Comparison of ENCODE assay signal across 24 cellular contexts in the genomic region with DNA sequence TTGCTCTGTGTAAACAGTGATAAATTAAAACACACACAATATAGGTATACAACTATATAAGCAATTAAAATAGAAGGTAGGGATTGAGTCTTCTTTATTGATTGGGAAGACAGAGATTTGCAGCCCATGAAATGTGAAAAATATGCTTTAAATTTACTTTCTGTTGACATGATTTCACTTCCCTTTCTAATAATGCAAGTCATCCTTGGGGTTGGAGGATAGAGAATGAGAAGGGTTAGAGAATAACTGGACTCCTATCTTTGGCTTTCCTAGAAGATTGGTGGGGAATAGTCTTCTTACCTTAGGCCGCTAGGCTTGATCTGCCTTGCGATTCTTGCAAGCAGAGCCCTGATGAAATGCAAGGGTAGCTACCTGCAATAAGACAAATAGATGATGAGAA.
DNase-seq lines count a peak whose midpoint lies in the region; ATAC-seq, FAIRE-seq and TF ChIP-seq lines count a peak whose summit lies in the region.
"Had no signal": no experiment of that assay in that cellular context is flagged by ENCODE, and none has a peak within 500 bp of the region (broad histone marks: within the 10 kb centered on the region; RNA-seq: fewer than 3 reads in every experiment).

No MANE protein-coding gene starts in this region.

- H3K4me1 ChIP-seq in A549 = peaks cover 28% of the 10 kb centered on the region
- H3K4me1 ChIP-seq: Caco-2 had no signal

- POLR2A ChIA-PET in A549 (lab: Yijun Ruan, JAX) = no interaction called here

- H3K4me2 ChIP-seq in A549 = no peak overlapping the region
- H3K4me2 ChIP-seq: PC-9 had no signal

- H3K36me3 Mint-ChIP-seq in dendritic cell treated with granulocyte-macrophage colony-stimulating factor and Interleukin-4, amounts not matched to agents 40 ng/mL and 50 ng/mL, for 4 days (ENCODE audit: low read depth) = no peaks in the 10 kb centered on the region
- H3K36me3 Mint-ChIP-seq: CD8-positive, alpha-beta T cell had no signal

- no peak for TF ChIP-seq EP300 in A549 (IDR thresholded peaks at IDR 0.05)

- H3K27me3 Mint-ChIP-seq in dendritic cell treated with granulocyte-macrophage colony-stimulating factor and Interleukin-4, amounts not matched to agents 40 ng/mL and 50 ng/mL, for 4 days = no peaks in the 10 kb centered on the region

- WGBS in A549 (ENCODE audit: missing lambda C conversion rate) = 98% methylated on average over 2 of the region's 2 CpGs

- TF ChIP-seq CTCF in A549 (IDR thresholded peaks at IDR 0.05) = no peak

- CTCF ChIA-PET in A549 (lab: Yijun Ruan, JAX) = no interaction called here

- ATAC-seq in A549 = no peak
- ATAC-seq: CD8-positive, alpha-beta T cell; HCT116 had no signal

- no peak overlapping the region for H3K4me3 ChIP-seq in A549
- H3K4me3 ChIP-seq: PC-9, SK-N-MC had no signal

- H3K4me3 Mint-ChIP-seq in dendritic cell treated with granulocyte-macrophage colony-stimulating factor and Interleukin-4, amounts not matched to agents 40 ng/mL and 50 ng/mL, for 4 days = no peak overlapping the region
- H3K4me3 Mint-ChIP-seq: CD8-positive, alpha-beta T cell had no signal

- peaks cover 13% of the 10 kb centered on the region for H3K9me3 Mint-ChIP-seq in dendritic cell treated with granulocyte-macrophage colony-stimulating factor and Interleukin-4, amounts not matched to agents 40 ng/mL and 50 ng/mL, for 4 days
- H3K9me3 Mint-ChIP-seq: CD8-positive, alpha-beta T cell had no signal

- no peak for FAIRE-seq in A549 (lab: Jason Lieb, UNC)
- FAIRE-seq in GM12891 (lab: Jason Lieb, UNC) = no peak
- FAIRE-seq: A204.1, G401.6 had no signal

- intact Hi-C loops in dendritic cell treated with granulocyte-macrophage colony-stimulating factor and Interleukin-4, amounts not matched to agents 40 ng/mL and 50 ng/mL, for 4 days (cut with micrococcal nuclease) = no loop called here

- H3K27ac Mint-ChIP-seq in dendritic cell treated with granulocyte-macrophage colony-stimulating factor and Interleukin-4, amounts not matched to agents 40 ng/mL and 50 ng/mL, for 4 days = peak overlapping the region; percentile 51
- H3K27ac Mint-ChIP-seq: CD8-positive, alpha-beta T cell had no signal

- DNase-seq in A549 (ENCODE audit: low read depth in 1 of 2, low spot score in 1 of 2) (no peak), GM12891 (ENCODE audit: insufficient read length, low spot score) (no peak), NOMO-1 treated with dmso at 0.1 percent for 144 hours (lab: John Stamatoyannopoulos, UW; ENCODE audit: unreplicated experiment) (peak; percentile 16), NCI-H526 treated with DMSO at 0.1 percent for 48 hours (lab: John Stamatoyannopoulos, UW) (no peak)
- DNase-seq in stimulated activated naive CD4-positive, alpha-beta T cell treated with Interleukin-2 at 50 U/mL for 16 hours (lab: John Stamatoyannopoulos, UW) = no peak
- DNase-seq in stimulated activated CD4-positive, alpha-beta T cell treated with anti-CD3 and anti-CD28 coated beads, Interleukin-4, amount 100 ng/mL, for 1 hour = no peak
- DNase-seq: AML-193; C1 segment of cervical spinal cord; Caco-2; CD8-positive, alpha-beta T cell; NCI-H1105 treated with DMSO at 0.1 percent for 48 hours; NCI-H146; NCI-H1930; NCI-H524 treated with DMSO at 0.1 percent for 48 hours; NCI-H82; NK-92 treated with Interleukin-12 subunit alpha and Interleukin-12 subunit beta, amount 100 ng/mL, for 24 hours; PC-9; SHP77 had no signal

- H3K27ac ChIP-seq in A549 = no peak overlapping the region
- H3K27ac ChIP-seq: PC-9, RWPE1, SK-N-MC had no signal

- H3K4me1 Mint-ChIP-seq in dendritic cell treated with granulocyte-macrophage colony-stimulating factor and Interleukin-4, amounts not matched to agents 40 ng/mL and 50 ng/mL, for 4 days (ENCODE audit: low read depth) = peaks cover 31% of the 10 kb centered on the region

- TF ChIP-seq POLR2A in A549 (IDR thresholded peaks at IDR 0.05; ENCODE audit: low read length) = no peak
- no peak for TF ChIP-seq POLR2A in GM12891 (IDR thresholded peaks at IDR 0.05; ENCODE audit: low read depth, low read length)

- H3K9me3 ChIP-seq in A549 = no peaks in the 10 kb centered on the region
- H3K9me3 ChIP-seq: Caco-2 had no signal

- TF ChIP-seq RAD21 in A549 (conservative IDR thresholded peaks at IDR 0.05 in 1 of 2, IDR thresholded peaks at IDR 0.05 in 1 of 2) = no peak

TF ChIP-seq in A549, 52 proteins besides CTCF, POLR2A, EP300 and RAD21:
- peak; percentile 83 for TF ChIP-seq NFE2L2 (conservative IDR thresholded peaks at IDR 0.05; ENCODE audit: low read length)
- TF ChIP-seq POLR2AphosphoS2 (conservative IDR thresholded peaks at IDR 0.05; ENCODE audit: low read length) = no peak
TF ChIP-seq in A549: peak in this region for 1.

TF ChIP-seq in GM12891, 5 proteins besides CTCF, POLR2A, EP300 and RAD21:
- TF ChIP-seq SPI1 (IDR thresholded peaks at IDR 0.05; ENCODE audit: low read depth, low read length) (peak; percentile 8; the same call in 1 of the 2 replicates), TAF1 (IDR thresholded peaks at IDR 0.05; ENCODE audit: low read depth, low read length) (no peak)
